In genomic region chr5:123083298-123083697, GRCh38 we compare ENCODE assay signal across 29 cellular contexts. TPM values are rescaled to one million over a fixed set of nuclear protein-coding genes. Genes with fewer than 3 reads are reported as not detected.
DNase-seq lines count a peak whose midpoint lies in the region; FAIRE-seq and TF ChIP-seq lines count a peak whose summit lies in the region.
"Had no signal": no experiment of that assay in that cellular context is flagged by ENCODE, and none has a peak within 500 bp of the region (broad histone marks: within the 10 kb centered on the region; RNA-seq: fewer than 3 reads in every experiment).

No MANE protein-coding gene starts in this region.

- intact Hi-C loops in activated CD4-positive, alpha-beta T cell treated with anti-CD3 and anti-CD28 coated beads, Interleukin-2, amount 10 ng/mL, durations not matched to agents 24 days and 14 days (cut with micrococcal nuclease): no loop called here

- TF ChIP-seq CTCF in glutamatergic neuron (IDR thresholded peaks at IDR 0.05; ENCODE audit: partially characterized antibody, unreplicated experiment): no peak

- no peak for FAIRE-seq in RCC 7860 (lab: Jason Lieb, UNC)
- FAIRE-seq: GM19239 had no signal

- H3K4me1 Mint-ChIP-seq in activated CD4-positive, alpha-beta T cell treated with anti-CD3 and anti-CD28 coated beads, Interleukin-2, amount 10 ng/mL, durations not matched to agents 24 days and 14 days: no peaks in the 10 kb centered on the region
- peaks cover 38% of the 10 kb centered on the region for H3K4me1 Mint-ChIP-seq in glutamatergic neuron (ENCODE audit: low read depth, unreplicated experiment)

- H3K27me3 Mint-ChIP-seq in activated CD4-positive, alpha-beta T cell treated with anti-CD3 and anti-CD28 coated beads, Interleukin-2, amount 10 ng/mL, durations not matched to agents 24 days and 14 days: peaks cover 65% of the 10 kb centered on the region
- peaks cover 18% of the 10 kb centered on the region for H3K27me3 Mint-ChIP-seq in glutamatergic neuron (ENCODE audit: unreplicated experiment)

- no peaks in the 10 kb centered on the region for H3K36me3 ChIP-seq in adipocyte (ENCODE audit: control insufficient read depth, insufficient read depth, low read length, severe bottlenecking)
- H3K36me3 ChIP-seq: BE2C, HAP-1, SJSA1 had no signal

- H3K4me1 ChIP-seq in adipocyte (ENCODE audit: control insufficient read depth, insufficient read depth, low read length): no peaks in the 10 kb centered on the region
- H3K4me1 ChIP-seq: BE2C, HAP-1 had no signal

- no peak overlapping the region for H3K4me3 ChIP-seq in adipocyte (ENCODE audit: low read length)
- H3K4me3 ChIP-seq: GM23338, HAP-1, PC-9, SJSA1 had no signal

- H3K27me3 ChIP-seq in adipocyte (replicated peaks; ENCODE audit: control insufficient read depth, insufficient read depth, low read length): peaks cover 11% of the 10 kb centered on the region

- DNase-seq in activated CD4-positive, alpha-beta T cell treated with anti-CD3 and anti-CD28 coated beads, Interleukin-2, amount 10 ng/mL, durations not matched to agents 24 days and 14 days: peak; percentile 41
- no peak for DNase-seq in activated CD4-positive, alpha-beta T cell treated with anti-CD3 and anti-CD28 coated beads for 48 hours
- DNase-seq in NCI-H1694 treated with DMSO at 0.1 percent for 48 hours (lab: John Stamatoyannopoulos, UW) (peak; percentile 88), adipocyte (ENCODE audit: low read depth) (peak; percentile 40), glutamatergic neuron (no peak), LoVo (ENCODE audit: low spot score) (no peak), NCI-H526 treated with DMSO at 0.1 percent for 48 hours (lab: John Stamatoyannopoulos, UW) (no peak), RCC 7860 (ENCODE audit: low spot score) (no peak)
- DNase-seq: 8988T; ACHN; BE2C; Calu3; CD8-positive, alpha-beta memory T cell; NCI-H1048; NCI-H1417; NCI-H187; NCI-H446 treated with DMSO at 0.1 percent for 48 hours; NCI-H748 treated with DMSO at 0.1 percent for 48 hours; NK-92 treated with Interleukin-12 subunit alpha and Interleukin-12 subunit beta, amount 100 ng/mL, for 24 hours; PC-9; Right ventricle myocardium superior; RPMI8226 had no signal

- H3K9ac ChIP-seq in adipocyte (ENCODE audit: low read length): no peak overlapping the region
- H3K9ac ChIP-seq: KMS-11 had no signal

- no peak overlapping the region for H3K4me3 Mint-ChIP-seq in activated CD4-positive, alpha-beta T cell treated with anti-CD3 and anti-CD28 coated beads, Interleukin-2, amount 10 ng/mL, durations not matched to agents 24 days and 14 days
- peak overlapping the region; percentile 61 for H3K4me3 Mint-ChIP-seq in glutamatergic neuron (ENCODE audit: unreplicated experiment)
- H3K4me3 Mint-ChIP-seq: CD8-positive, alpha-beta memory T cell; GM23338; IgD-negative memory B cell had no signal

- H3K9me3 Mint-ChIP-seq in activated CD4-positive, alpha-beta T cell treated with anti-CD3 and anti-CD28 coated beads, Interleukin-2, amount 10 ng/mL, durations not matched to agents 24 days and 14 days: no peaks in the 10 kb centered on the region
- H3K9me3 Mint-ChIP-seq in glutamatergic neuron (ENCODE audit: unreplicated experiment): peaks cover 10% of the 10 kb centered on the region
- H3K9me3 Mint-ChIP-seq: CD8-positive, alpha-beta memory T cell; GM23338; IgD-negative memory B cell had no signal

- H3K9me3 ChIP-seq in adipocyte (ENCODE audit: control insufficient read depth, low read length): no peaks in the 10 kb centered on the region
- H3K9me3 ChIP-seq: BE2C, HAP-1, SJSA1 had no signal

- no peaks in the 10 kb centered on the region for H3K36me3 Mint-ChIP-seq in activated CD4-positive, alpha-beta T cell treated with anti-CD3 and anti-CD28 coated beads, Interleukin-2, amount 10 ng/mL, durations not matched to agents 24 days and 14 days (ENCODE audit: low read depth)
- no peaks in the 10 kb centered on the region for H3K36me3 Mint-ChIP-seq in glutamatergic neuron (ENCODE audit: unreplicated experiment)
- H3K36me3 Mint-ChIP-seq: CD14-positive monocyte; CD8-positive, alpha-beta memory T cell had no signal

- no peak overlapping the region for H3K27ac Mint-ChIP-seq in activated CD4-positive, alpha-beta T cell treated with anti-CD3 and anti-CD28 coated beads, Interleukin-2, amount 10 ng/mL, durations not matched to agents 24 days and 14 days
- peak overlapping the region; percentile 54 for H3K27ac Mint-ChIP-seq in glutamatergic neuron (ENCODE audit: unreplicated experiment)
- H3K27ac Mint-ChIP-seq: CD14-positive monocyte; CD8-positive, alpha-beta memory T cell; GM23338 had no signal

RNA-seq across cellular contexts. Expression of gene PRDM6, which starts 5.7 kb away (rescaled TPM):
- total RNA-seq in activated CD4-positive, alpha-beta T cell treated with anti-CD3 and anti-CD28 coated beads, Interleukin-2, amount 10 ng/mL, durations not matched to agents 24 days and 14 days: not detected in 2 replicates
- 2.6 TPM for total RNA-seq in glutamatergic neuron (ENCODE audit: unreplicated experiment)
- total RNA-seq: CD8-positive, alpha-beta memory T cell had no signal

RNA-seq across cellular contexts. Expression of gene PPIC, which starts 46.8 kb away (rescaled TPM):
- not detected in 2 replicates for total RNA-seq in activated CD4-positive, alpha-beta T cell treated with anti-CD3 and anti-CD28 coated beads, Interleukin-2, amount 10 ng/mL, durations not matched to agents 24 days and 14 days
- total RNA-seq in glutamatergic neuron (ENCODE audit: unreplicated experiment): 5.7 TPM
- total RNA-seq: CD8-positive, alpha-beta memory T cell had no signal

Comparison
In these comparisons a context has a peak if more than half of its experiments do, and no peak if none do; other contexts are left out.
1. DNase-seq: peak in activated CD4-positive, alpha-beta T cell treated with anti-CD3 and anti-CD28 coated beads, Interleukin-2, amount 10 ng/mL, durations not matched to agents 24 days and 14 days (single experiment), NCI-H1694 treated with DMSO at 0.1 percent for 48 hours (single experiment) and adipocyte (single experiment); none in activated CD4-positive, alpha-beta T cell treated with anti-CD3 and anti-CD28 coated beads for 48 hours (single experiment), glutamatergic neuron (single experiment), LoVo (single experiment), NCI-H526 treated with DMSO at 0.1 percent for 48 hours (single experiment) and RCC 7860 (single experiment).